Comparison of ENCODE assay signal across 1 cellular context in the genomic region with DNA sequence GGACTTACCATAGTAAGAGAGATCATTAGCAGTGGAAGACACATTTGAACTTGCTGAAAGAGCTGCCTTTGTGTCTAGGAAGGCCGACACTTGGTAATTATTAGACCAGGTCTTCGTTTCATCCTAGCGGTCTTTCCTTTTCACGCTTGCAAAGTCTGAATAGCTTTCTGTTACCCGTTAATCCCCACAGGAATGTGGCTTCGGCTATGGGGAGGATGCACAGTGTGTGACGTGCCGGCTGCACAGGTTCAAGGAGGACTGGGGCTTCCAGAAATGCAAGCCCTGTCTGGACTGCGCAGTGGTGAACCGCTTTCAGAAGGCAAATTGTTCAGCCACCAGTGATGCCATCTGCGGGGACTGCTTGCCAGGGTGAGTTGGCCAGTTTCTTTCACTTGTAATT.
TF ChIP-seq lines count a peak whose summit lies in the region.

No MANE protein-coding gene starts in this region.

TF ChIP-seq in IMR-90, 13 proteins besides CTCF, POLR2A, EP300 and RAD21:
- TF ChIP-seq MXI1 (IDR thresholded peaks at IDR 0.05; ENCODE audit: borderline replicate concordance, low read depth, low read length) (no peak), MAZ (IDR thresholded peaks at IDR 0.05; ENCODE audit: borderline replicate concordance, low read depth, low read length) (no peak), MAFK (IDR thresholded peaks at IDR 0.05; ENCODE audit: low read depth, low read length) (no peak), RCOR1 (IDR thresholded peaks at IDR 0.05; ENCODE audit: insufficient replicate concordance, low read length) (no peak), BHLHE40 (IDR thresholded peaks at IDR 0.05; ENCODE audit: low read depth, low read length) (no peak), CHD1 (IDR thresholded peaks at IDR 0.05; ENCODE audit: low read depth, low read length) (no peak), NFE2L2 (IDR thresholded peaks at IDR 0.05; ENCODE audit: low read depth, low read length) (no peak), CEBPB (IDR thresholded peaks at IDR 0.05; ENCODE audit: low read depth, low read length) (no peak), FOS (IDR thresholded peaks at IDR 0.05; ENCODE audit: low read depth, low read length) (no peak), RFX5 (IDR thresholded peaks at IDR 0.05; ENCODE audit: low read depth, low read length) (no peak), SMC3 (IDR thresholded peaks at IDR 0.05; ENCODE audit: low read depth, low read length) (no peak)
- TF ChIP-seq, protein P1, sequence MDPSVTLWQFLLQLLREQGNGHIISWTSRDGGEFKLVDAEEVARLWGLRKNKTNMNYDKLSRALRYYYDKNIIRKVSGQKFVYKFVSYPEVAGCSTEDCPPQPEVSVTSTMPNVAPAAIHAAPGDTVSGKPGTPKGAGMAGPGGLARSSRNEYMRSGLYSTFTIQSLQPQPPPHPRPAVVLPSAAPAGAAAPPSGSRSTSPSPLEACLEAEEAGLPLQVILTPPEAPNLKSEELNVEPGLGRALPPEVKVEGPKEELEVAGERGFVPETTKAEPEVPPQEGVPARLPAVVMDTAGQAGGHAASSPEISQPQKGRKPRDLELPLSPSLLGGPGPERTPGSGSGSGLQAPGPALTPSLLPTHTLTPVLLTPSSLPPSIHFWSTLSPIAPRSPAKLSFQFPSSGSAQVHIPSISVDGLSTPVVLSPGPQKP (IDR thresholded peaks at IDR 0.05; ENCODE audit: borderline replicate concordance, low read depth, low read length): no peak
- TF ChIP-seq, protein P2, sequence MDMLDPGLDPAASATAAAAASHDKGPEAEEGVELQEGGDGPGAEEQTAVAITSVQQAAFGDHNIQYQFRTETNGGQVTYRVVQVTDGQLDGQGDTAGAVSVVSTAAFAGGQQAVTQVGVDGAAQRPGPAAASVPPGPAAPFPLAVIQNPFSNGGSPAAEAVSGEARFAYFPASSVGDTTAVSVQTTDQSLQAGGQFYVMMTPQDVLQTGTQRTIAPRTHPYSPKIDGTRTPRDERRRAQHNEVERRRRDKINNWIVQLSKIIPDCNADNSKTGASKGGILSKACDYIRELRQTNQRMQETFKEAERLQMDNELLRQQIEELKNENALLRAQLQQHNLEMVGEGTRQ (IDR thresholded peaks at IDR 0.05; ENCODE audit: low read depth, low read length): no peak
